ENCODE assay signal across 23 cellular contexts in genomic region chr11:34249439-34250073, GRCh38.
DNase-seq lines count a peak whose midpoint lies in the region; ATAC-seq and TF ChIP-seq lines count a peak whose summit lies in the region.
"Had no signal": no experiment of that assay in that cellular context is flagged by ENCODE, and none has a peak within 500 bp of the region (broad histone marks: within the 10 kb centered on the region; RNA-seq: fewer than 3 reads in every experiment).

No MANE protein-coding gene starts in this region.

- peaks cover 3% of the 10 kb centered on the region for H3K36me3 Mint-ChIP-seq in activated CD8-positive, alpha-beta T cell treated with anti-CD3 and anti-CD28 coated beads, Interleukin-2, amount 10 ng/mL, durations not matched to agents 7 days and 5 days (ENCODE audit: low read depth)
- peaks cover 2% of the 10 kb centered on the region for H3K36me3 Mint-ChIP-seq in activated CD8-positive, alpha-beta T cell treated with anti-CD3 and anti-CD28 coated beads for 36 hours (ENCODE audit: low read depth)
- H3K36me3 Mint-ChIP-seq: IgD-negative memory B cell had no signal

- H3K4me1 Mint-ChIP-seq in activated CD8-positive, alpha-beta T cell treated with anti-CD3 and anti-CD28 coated beads, Interleukin-2, amount 10 ng/mL, durations not matched to agents 7 days and 5 days (ENCODE audit: low read depth), result peaks cover 73% of the 10 kb centered on the region
- H3K4me1 Mint-ChIP-seq in activated CD8-positive, alpha-beta T cell treated with anti-CD3 and anti-CD28 coated beads for 36 hours (ENCODE audit: low read depth), result peaks cover 68% of the 10 kb centered on the region

- H3K27ac ChIP-seq in HEK293 (ENCODE audit: extremely low read depth, low read depth, low read length) (no peak overlapping the region), gastrocnemius medialis (peak overlapping the region; percentile 37 to 72 (median 44)), uterus (peak overlapping the region in 1 of 2 donors; percentile 24)
- H3K27ac ChIP-seq: BLaER1 treated with 17β-estradiol and CSF1 and Interleukin-3, amounts not matched to agents 10 nM and 100 nM; body of pancreas; esophagus squamous epithelium; parathyroid adenoma; SK-N-MC had no signal

- H3K9me3 Mint-ChIP-seq in activated CD8-positive, alpha-beta T cell treated with anti-CD3 and anti-CD28 coated beads, Interleukin-2, amount 10 ng/mL, durations not matched to agents 7 days and 5 days (ENCODE audit: insufficient read depth), result no peaks in the 10 kb centered on the region
- H3K9me3 Mint-ChIP-seq in activated CD8-positive, alpha-beta T cell treated with anti-CD3 and anti-CD28 coated beads for 36 hours, result no peaks in the 10 kb centered on the region
- H3K9me3 Mint-ChIP-seq: IgD-negative memory B cell had no signal

- TF ChIP-seq POLR2A in gastrocnemius medialis (IDR thresholded peaks at IDR 0.05), result no peak
- TF ChIP-seq POLR2A in uterus (IDR thresholded peaks at IDR 0.05), result no peak

- H3K4me3 ChIP-seq in HEK293 (ENCODE audit: low read depth, low read length) (no peak overlapping the region), gastrocnemius medialis (no peak overlapping the region), uterus (no peak overlapping the region)
- H3K4me3 ChIP-seq: BLaER1 treated with 17β-estradiol and CSF1 and Interleukin-3, amounts not matched to agents 10 nM and 100 nM; body of pancreas; esophagus squamous epithelium; MG63; right lobe of liver; SK-N-MC had no signal

- ATAC-seq in activated CD8-positive, alpha-beta T cell treated with anti-CD3 and anti-CD28 coated beads, Interleukin-2, amount 10 ng/mL, durations not matched to agents 7 days and 5 days, result no peak
- ATAC-seq in activated CD8-positive, alpha-beta T cell treated with anti-CD3 and anti-CD28 coated beads for 36 hours, result no peak
- ATAC-seq in gastrocnemius medialis (no peak), omental fat pad (ENCODE audit: low FRiP score) (no peak)
- ATAC-seq: body of pancreas had no signal

- POLR2A ChIA-PET in activated CD8-positive, alpha-beta T cell treated with anti-CD3 and anti-CD28 coated beads, Interleukin-2, amount 10 ng/mL, durations not matched to agents 7 days and 5 days (lab: Charles Lee), result interaction anchor here (1.3 to 3.0 kb wide), 4 partner anchors 10 to 108 kb away, joined by 3 to 7 read pairs (median 3); partner anchors contain the start of gene ABTB2
- POLR2A ChIA-PET in activated CD8-positive, alpha-beta T cell treated with anti-CD3 and anti-CD28 coated beads for 36 hours (lab: Charles Lee), result interaction anchor here (0.9 to 8.9 kb wide), 4 partner anchors 10 to 43 kb away, joined by 3 to 45 read pairs (median 4); no protein-coding TSS in a partner anchor
- POLR2A ChIA-PET in HEK293 (lab: Yijun Ruan, JAX), result interaction anchor here (1.2 to 2.5 kb wide), 2 partner anchors 10 to 109 kb away, joined by 3 to 11 read pairs; partner anchors contain the start of gene ABTB2

- H3K27me3 ChIP-seq in gastrocnemius medialis (no peaks in the 10 kb centered on the region), uterus (no peaks in the 10 kb centered on the region)
- H3K27me3 ChIP-seq: BLaER1 treated with 17β-estradiol and CSF1 and Interleukin-3, amounts not matched to agents 10 nM and 100 nM; body of pancreas; esophagus squamous epithelium; MG63; right lobe of liver had no signal

- DNase-seq in activated CD8-positive, alpha-beta T cell treated with anti-CD3 and anti-CD28 coated beads, Interleukin-2, amount 10 ng/mL, durations not matched to agents 7 days and 5 days, result no peak
- no peak for DNase-seq in activated CD8-positive, alpha-beta T cell treated with anti-CD3 and anti-CD28 coated beads for 36 hours
- DNase-seq in left kidney (ENCODE audit: low read depth, low spot score), result peak; percentile 64
- DNase-seq in gastrocnemius medialis, result no peak
- DNase-seq in OCI-M1 (lab: John Stamatoyannopoulos, UW), result no peak
- no peak for DNase-seq in omental fat pad (ENCODE audit: low spot score)
- DNase-seq in uterus, result no peak
- DNase-seq: ACHN; activated CD4-positive, CD25-positive, alpha-beta regulatory T cell; body of pancreas; effector memory CD4-positive, alpha-beta T cell; esophagus squamous epithelium; MG63; NCI-H1417 treated with DMSO at 0.1 percent for 48 hours; right lobe of liver; stimulated activated CD4-positive, alpha-beta T cell treated with anti-CD3 and anti-CD28 coated beads, Interleukin-15, amount 100 ng/mL, for 24 hours; T-helper 9 cell; trophoblast cell had no signal

- CTCF ChIA-PET in activated CD8-positive, alpha-beta T cell treated with anti-CD3 and anti-CD28 coated beads, Interleukin-2, amount 10 ng/mL, durations not matched to agents 7 days and 5 days (lab: Charles Lee), result interaction anchor here (0.8 to 5.1 kb wide), 10 partner anchors 14 to 109 kb away, joined by 3 to 38 read pairs (median 3); partner anchors contain the start of gene ABTB2
- CTCF ChIA-PET in activated CD8-positive, alpha-beta T cell treated with anti-CD3 and anti-CD28 coated beads for 36 hours (lab: Charles Lee), result interaction anchor here (1.0 to 5.8 kb wide), 9 partner anchors 10 to 108 kb away, joined by 3 to 50 read pairs (median 4); partner anchors contain the start of gene ABTB2
- CTCF ChIA-PET in HEK293 (lab: Yijun Ruan, JAX), result interaction anchor here (0.6 to 1.2 kb wide), 3 partner anchors 75 to 529 kb away, joined by 3 to 4 read pairs (median 3); no protein-coding TSS in a partner anchor

- H3K36me3 ChIP-seq in HEK293 (ENCODE audit: control insufficient read depth in 2 of 2, insufficient read depth in 1 of 2, low read length in 2 of 2), result no peaks in the 10 kb centered on the region
- no peaks in the 10 kb centered on the region for H3K36me3 ChIP-seq in gastrocnemius medialis
- H3K36me3 ChIP-seq in uterus, result no peaks in the 10 kb centered on the region
- H3K36me3 ChIP-seq: BLaER1 treated with 17β-estradiol and CSF1 and Interleukin-3, amounts not matched to agents 10 nM and 100 nM; esophagus squamous epithelium; MG63; right lobe of liver had no signal

- no peak overlapping the region for H3K4me3 Mint-ChIP-seq in activated CD8-positive, alpha-beta T cell treated with anti-CD3 and anti-CD28 coated beads, Interleukin-2, amount 10 ng/mL, durations not matched to agents 7 days and 5 days
- H3K4me3 Mint-ChIP-seq in activated CD8-positive, alpha-beta T cell treated with anti-CD3 and anti-CD28 coated beads for 36 hours, result no peak overlapping the region

- in situ Hi-C loops in gastrocnemius medialis (cut with MboI; ENCODE audit: low sequenced_read_pairs in 4 of 4), result no loop called here

- no peaks in the 10 kb centered on the region for H3K9me3 ChIP-seq in HEK293 (ENCODE audit: control insufficient read depth, insufficient read depth, low read depth, low read length)
- H3K9me3 ChIP-seq in gastrocnemius medialis, result no peaks in the 10 kb centered on the region
- H3K9me3 ChIP-seq in uterus, result no peaks in the 10 kb centered on the region
- H3K9me3 ChIP-seq: BLaER1 treated with 17β-estradiol and CSF1 and Interleukin-3, amounts not matched to agents 10 nM and 100 nM; body of pancreas; esophagus squamous epithelium; MG63; right lobe of liver had no signal

- TF ChIP-seq CTCF in activated CD8-positive, alpha-beta T cell treated with anti-CD3 and anti-CD28 coated beads for 36 hours (IDR thresholded peaks at IDR 0.05), result no peak
- TF ChIP-seq CTCF in HEK293 (tag by site-specific recombination; IDR thresholded peaks at IDR 0.05), result no peak
- TF ChIP-seq CTCF in gastrocnemius medialis (IDR thresholded peaks at IDR 0.05 in 4 of 5, conservative IDR thresholded peaks at IDR 0.05 in 1 of 5), result no peak
- TF ChIP-seq CTCF in omental fat pad (IDR thresholded peaks at IDR 0.05), result no peak
- no peak for TF ChIP-seq CTCF in uterus (IDR thresholded peaks at IDR 0.05)

- intact Hi-C loops in activated CD8-positive, alpha-beta T cell treated with anti-CD3 and anti-CD28 coated beads for 36 hours (cut with micrococcal nuclease), result loop anchor here (5.0 to 10.0 kb wide), 3 partner anchors 37 to 355 kb away; partner anchors contain the start of genes ABTB2 and LMO2
- intact Hi-C loops in gastrocnemius medialis (cut with DNase I; ENCODE audit: low total_unique reads) (loop anchor here (5.0 kb wide), 1 partner anchor 72 kb away; no protein-coding TSS in a partner anchor), uterus (cut with DNase I; ENCODE audit: low total_unique reads) (no loop called here)

- no peaks in the 10 kb centered on the region for H3K27me3 Mint-ChIP-seq in activated CD8-positive, alpha-beta T cell treated with anti-CD3 and anti-CD28 coated beads, Interleukin-2, amount 10 ng/mL, durations not matched to agents 7 days and 5 days (ENCODE audit: low read depth)
- peaks cover 4% of the 10 kb centered on the region for H3K27me3 Mint-ChIP-seq in activated CD8-positive, alpha-beta T cell treated with anti-CD3 and anti-CD28 coated beads for 36 hours

- no peaks in the 10 kb centered on the region; the same call in 1 of the 2 replicates for H3K4me1 ChIP-seq in HEK293 (ENCODE audit: control insufficient read depth, insufficient read depth, low read length)
- H3K4me1 ChIP-seq in gastrocnemius medialis, result peaks cover 28 to 39% of the 10 kb centered on the region in 2 donors
- H3K4me1 ChIP-seq in uterus, result peaks cover 0 to 12% of the 10 kb centered on the region in 2 donors
- H3K4me1 ChIP-seq: parathyroid adenoma had no signal

- peak overlapping the region; percentile 50 for H3K27ac Mint-ChIP-seq in activated CD8-positive, alpha-beta T cell treated with anti-CD3 and anti-CD28 coated beads, Interleukin-2, amount 10 ng/mL, durations not matched to agents 7 days and 5 days
- no peak overlapping the region for H3K27ac Mint-ChIP-seq in activated CD8-positive, alpha-beta T cell treated with anti-CD3 and anti-CD28 coated beads for 36 hours
- H3K27ac Mint-ChIP-seq: IgD-negative memory B cell had no signal

TF ChIP-seq in HEK293, 187 proteins besides CTCF, POLR2A, EP300 and RAD21:
- TF ChIP-seq BCL11B (tag by site-specific recombination; IDR thresholded peaks at IDR 0.05; ENCODE audit: low read depth) (no peak), ZNF18 (tag by site-specific recombination; IDR thresholded peaks at IDR 0.05) (0 out of 2 replicates have a peak, but pooled peaks have one; percentile 43)
